1 cellular context compared by ENCODE assay signal in genomic region chr17:40031706-40032105, GRCh38.
TF ChIP-seq lines count a peak whose summit lies in the region.

No MANE protein-coding gene starts in this region.

TF ChIP-seq in SK-N-SH treated with all-trans-retinoic acid at 6 μM for 48 hours, 23 proteins besides CTCF, POLR2A, EP300 and RAD21 (continued from another document):
- TF ChIP-seq, protein P1, sequence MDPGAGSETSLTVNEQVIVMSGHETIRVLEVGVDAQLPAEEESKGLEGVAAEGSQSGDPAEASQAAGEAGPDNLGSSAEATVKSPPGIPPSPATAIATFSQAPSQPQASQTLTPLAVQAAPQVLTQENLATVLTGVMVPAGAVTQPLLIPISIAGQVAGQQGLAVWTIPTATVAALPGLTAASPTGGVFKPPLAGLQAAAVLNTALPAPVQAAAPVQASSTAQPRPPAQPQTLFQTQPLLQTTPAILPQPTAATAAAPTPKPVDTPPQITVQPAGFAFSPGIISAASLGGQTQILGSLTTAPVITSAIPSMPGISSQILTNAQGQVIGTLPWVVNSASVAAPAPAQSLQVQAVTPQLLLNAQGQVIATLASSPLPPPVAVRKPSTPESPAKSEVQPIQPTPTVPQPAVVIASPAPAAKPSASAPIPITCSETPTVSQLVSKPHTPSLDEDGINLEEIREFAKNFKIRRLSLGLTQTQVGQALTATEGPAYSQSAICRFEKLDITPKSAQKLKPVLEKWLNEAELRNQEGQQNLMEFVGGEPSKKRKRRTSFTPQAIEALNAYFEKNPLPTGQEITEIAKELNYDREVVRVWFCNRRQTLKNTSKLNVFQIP (CRISPR knock-in tag; IDR thresholded peaks at IDR 0.05; ENCODE audit: borderline replicate concordance, low read depth): no peak
- TF ChIP-seq ISL1 (CRISPR knock-in tag; IDR thresholded peaks at IDR 0.05) (no peak), ZFP3 (CRISPR knock-in tag; IDR thresholded peaks at IDR 0.05) (no peak), ZNF70 (CRISPR knock-in tag; IDR thresholded peaks at IDR 0.05) (no peak)
